Comparison of ENCODE assay signal across 7 cellular contexts in genomic region chr9:38066167-38066906, GRCh38. TPM values are rescaled to one million over a fixed set of nuclear protein-coding genes. Genes with fewer than 3 reads are reported as not detected.
DNase-seq lines count a peak whose midpoint lies in the region; ATAC-seq, FAIRE-seq and TF ChIP-seq lines count a peak whose summit lies in the region.

No MANE protein-coding gene starts in this region.

- CTCF ChIA-PET in activated CD4-positive, alpha-beta memory T cell treated with anti-CD3 and anti-CD28 coated beads for 36 hours (lab: Charles Lee) = interaction anchor here (1.1 kb wide), 1 partner anchor 153 kb away, joined by 3 read pairs; no protein-coding TSS in a partner anchor

- peaks cover 6% of the 10 kb centered on the region for H3K27me3 Mint-ChIP-seq in activated CD4-positive, alpha-beta memory T cell treated with anti-CD3 and anti-CD28 coated beads for 36 hours

- peak in 3 of 4 experiments; percentile 23 to 32 (median 23) for TF ChIP-seq CTCF in gastroesophageal sphincter (IDR thresholded peaks at IDR 0.05)

- H3K9me3 Mint-ChIP-seq in activated CD4-positive, alpha-beta memory T cell treated with anti-CD3 and anti-CD28 coated beads for 36 hours = no peaks in the 10 kb centered on the region

- TF ChIP-seq EP300 in gastroesophageal sphincter (IDR thresholded peaks at IDR 0.05) = no peak

- H3K27me3 ChIP-seq in H7 (ENCODE audit: control insufficient read depth, insufficient read depth, low read length) (peaks cover 15% of the 10 kb centered on the region), SJSA1 (replicated peaks) (no peaks in the 10 kb centered on the region), gastroesophageal sphincter (no peaks in the 10 kb centered on the region), small intestine (ENCODE audit: control insufficient read depth in 2 of 2, insufficient read depth in 2 of 2, low read length in 2 of 2) (no peaks in the 10 kb centered on the region)

- no peak for ATAC-seq in gastroesophageal sphincter

- H3K36me3 Mint-ChIP-seq in activated CD4-positive, alpha-beta memory T cell treated with anti-CD3 and anti-CD28 coated beads for 36 hours = no peaks in the 10 kb centered on the region

- H3K4me3 ChIP-seq in H7 (ENCODE audit: insufficient read depth, low read depth, low read length) (peak overlapping the region; percentile 79; the same call in 1 of the 2 replicates), SJSA1 (peak overlapping the region; percentile 96), gastroesophageal sphincter (peak overlapping the region; percentile 89 to 90), small intestine (ENCODE audit: low read depth in 1 of 2, low read length in 2 of 2) (peak overlapping the region in 1 of 2 donors; percentile 93)

- 17 to 37% methylated on average over 2 to 4 of the region's 7 CpGs for WGBS in gastroesophageal sphincter (ENCODE audit: low coverage in 1 of 2), 2 donors
- WGBS in small intestine, 3 donors = 16 to 52% (median 39%) methylated on average over 7 of the region's 7 CpGs

- no peak for FAIRE-seq in small intestine (lab: Jason Lieb, UNC)

- H3K36me3 ChIP-seq in H7 (replicated peaks; ENCODE audit: control insufficient read depth, insufficient read depth, low read length) (no peaks in the 10 kb centered on the region), SJSA1 (peaks cover 45% of the 10 kb centered on the region), gastroesophageal sphincter (no peaks in the 10 kb centered on the region), small intestine (ENCODE audit: control insufficient read depth in 2 of 2, insufficient read depth in 2 of 2, low read length in 2 of 2) (no peaks in the 10 kb centered on the region)

- no peak overlapping the region for H3K27ac Mint-ChIP-seq in activated CD4-positive, alpha-beta memory T cell treated with anti-CD3 and anti-CD28 coated beads for 36 hours

- H3K27ac ChIP-seq in SJSA1 = no peak overlapping the region
- peak overlapping the region; percentile 35 to 92 (median 90) for H3K27ac ChIP-seq in gastroesophageal sphincter
- peak overlapping the region; percentile 16 to 86 for H3K27ac ChIP-seq in small intestine (ENCODE audit: low read depth in 1 of 2, low read length in 1 of 2)

- H3K4me1 ChIP-seq in SJSA1 (replicated peaks) = peaks cover 48% of the 10 kb centered on the region
- H3K4me1 ChIP-seq in gastroesophageal sphincter = peaks cover 0 to 82% (median 7%) of the 10 kb centered on the region in 3 donors
- H3K4me1 ChIP-seq in small intestine (ENCODE audit: control insufficient read depth in 2 of 2, insufficient read depth in 1 of 2, low read depth in 1 of 2, low read length in 1 of 2) = peaks cover 13% of the 10 kb centered on the region in 2 donors

- no peak overlapping the region for H3K4me3 Mint-ChIP-seq in activated CD4-positive, alpha-beta memory T cell treated with anti-CD3 and anti-CD28 coated beads for 36 hours

- DNase-seq in H7 (peak; percentile 61), SJSA1 (ENCODE audit: low read depth in 1 of 2, low spot score in 2 of 2) (no peak), small intestine (peak; percentile 71), AML-193 (lab: John Stamatoyannopoulos, UW) (no peak)
- no peak for DNase-seq in activated CD4-positive, alpha-beta memory T cell treated with anti-CD3 and anti-CD28 coated beads for 36 hours
- DNase-seq in stimulated activated naive CD4-positive, alpha-beta T cell (lab: John Stamatoyannopoulos, UW) = no peak

- POLR2A ChIA-PET in activated CD4-positive, alpha-beta memory T cell treated with anti-CD3 and anti-CD28 coated beads for 36 hours (lab: Charles Lee) = no interaction called here

- TF ChIP-seq POLR2A in gastroesophageal sphincter (IDR thresholded peaks at IDR 0.05) = no peak

- peaks cover 19% of the 10 kb centered on the region for H3K4me1 Mint-ChIP-seq in activated CD4-positive, alpha-beta memory T cell treated with anti-CD3 and anti-CD28 coated beads for 36 hours (ENCODE audit: low read depth)

- H3K9me3 ChIP-seq in SJSA1 (replicated peaks) (no peaks in the 10 kb centered on the region), gastroesophageal sphincter (no peaks in the 10 kb centered on the region), small intestine (ENCODE audit: control insufficient read depth, low read depth) (no peaks in the 10 kb centered on the region)

- intact Hi-C loops in activated CD4-positive, alpha-beta memory T cell treated with anti-CD3 and anti-CD28 coated beads for 36 hours (cut with micrococcal nuclease) = loop anchor here (5.0 to 10.0 kb wide), 3 partner anchors 59 to 579 kb away; partner anchors contain the start of genes POLR1E and TRMT10B

RNA-seq across cellular contexts. Expression of gene SHB, which starts 2.7 kb away (rescaled TPM):
- 11.6 and 18.0 TPM in 2 replicates for total RNA-seq in H7 (2014; rRNA removed; shearing (Covaris generic))
- 12.1 and 19.3 TPM in 2 replicates for total RNA-seq in SJSA1 (2014; rRNA removed; shearing (Covaris generic))
- 10 to 100 TPM in 3 of 4 donors, 1 to 10 TPM in 1; 9.7 to 17.5 (median 14.2) TPM for total RNA-seq in gastroesophageal sphincter
- polyA plus RNA-seq in small intestine = 10 to 100 TPM in 1 of 3 donors, 1 to 10 TPM in 2; 8.9 to 18.9 (median 9.2) TPM
- 1 to 10 TPM; 1.1 to 1.2 TPM for total RNA-seq in activated CD4-positive, alpha-beta memory T cell treated with anti-CD3 and anti-CD28 coated beads for 36 hours

Comparison
In these comparisons a context has a peak if more than half of its experiments do, and no peak if none do; other contexts are left out.
1. DNase-seq: peak in H7 (single experiment) and small intestine (single experiment); none in SJSA1 (0 of 2), activated CD4-positive, alpha-beta memory T cell treated with anti-CD3 and anti-CD28 coated beads for 36 hours (single experiment), stimulated activated naive CD4-positive, alpha-beta T cell (0 of 6) and AML-193 (0 of 2).